ENCODE assay signal across 26 cellular contexts in genomic region chr20:4533734-4534133, GRCh38.
"Had no signal": no experiment of that assay in that cellular context is flagged by ENCODE, and none has a peak within 500 bp of the region (broad histone marks: within the 10 kb centered on the region; RNA-seq: fewer than 3 reads in every experiment).

No MANE protein-coding gene starts in this region.

- H3K79me2 ChIP-seq: hepatocyte, parathyroid adenoma had no signal

- H3K27ac ChIP-seq: colonic mucosa, epithelial cell of prostate, foreskin keratinocyte, gastroesophageal sphincter, heart left ventricle, hepatocyte, left lung, parathyroid adenoma, spleen, thoracic aorta, upper lobe of left lung had no signal

- H3K4me1 ChIP-seq: colonic mucosa, foreskin keratinocyte, gastroesophageal sphincter, heart left ventricle, left lung, parathyroid adenoma, spleen, tibial nerve, upper lobe of left lung had no signal

- H3K36me3 Mint-ChIP-seq: stimulated activated memory B cell treated with anti-CD40 and anti-IgM and Interleukin-4, amounts not matched to agents 10 μg/mL and 1 μg/mL and 100 μg/mL, for 72 hours had no signal

- H3K9ac ChIP-seq: parathyroid adenoma had no signal

- ATAC-seq: esophagus mucosa; foreskin keratinocyte; gastroesophageal sphincter; heart left ventricle; left lung; naive thymus-derived CD8-positive, alpha-beta T cell; sciatic nerve; stimulated activated memory B cell treated with anti-CD40 and anti-IgM and Interleukin-4, amounts not matched to agents 10 μg/mL and 1 μg/mL and 100 μg/mL, for 72 hours; stimulated activated naive CD8-positive, alpha-beta T cell treated with anti-CD3 and anti-CD28 coated beads, Interleukin-15, Interleukin-2, amounts not matched to agents 100 U/mL and 50 U/mL, for 24 hours had no signal

- H3K4me2 ChIP-seq: hepatocyte had no signal

- H3K4me1 Mint-ChIP-seq: endodermal cell; nephron progenitor cell; stimulated activated memory B cell treated with anti-CD40 and anti-IgM and Interleukin-4, amounts not matched to agents 10 μg/mL and 1 μg/mL and 100 μg/mL, for 72 hours had no signal

- H3K4me3 ChIP-seq: colonic mucosa, gastroesophageal sphincter, heart left ventricle, hepatocyte, left lung, spleen, thoracic aorta, tibial nerve, upper lobe of left lung had no signal

- DNase-seq: colonic mucosa; effector CD8-positive, alpha-beta T cell; endodermal cell; foreskin keratinocyte; heart left ventricle; kidney; left lung; naive thymus-derived CD8-positive, alpha-beta T cell; nephron progenitor cell; occipital lobe; spleen; stimulated activated CD4-positive, alpha-beta T cell treated with anti-CD3 and anti-CD28 coated beads, Interleukin-4, amount 100 ng/mL, for 4 hours; stimulated activated naive CD8-positive, alpha-beta T cell treated with anti-CD3 and anti-CD28 coated beads, Interleukin-15, Interleukin-2, amounts not matched to agents 100 U/mL and 50 U/mL, for 24 hours; substantia nigra; upper lobe of left lung had no signal

- H3K27me3 ChIP-seq: colonic mucosa, gastroesophageal sphincter, hepatocyte, tibial nerve, upper lobe of left lung had no signal

- H2AFZ ChIP-seq: hepatocyte, parathyroid adenoma had no signal

- H3K36me3 ChIP-seq: colonic mucosa, gastroesophageal sphincter, heart left ventricle, left lung, spleen, thoracic aorta, tibial nerve, upper lobe of left lung had no signal

- H3K9me3 Mint-ChIP-seq: endodermal cell had no signal

- H3K27ac Mint-ChIP-seq: dendritic cell treated with granulocyte-macrophage colony-stimulating factor and Interleukin-4, amounts not matched to agents 40 ng/mL and 50 ng/mL, for 4 days; endodermal cell; naive thymus-derived CD8-positive, alpha-beta T cell; nephron progenitor cell; progenitor cell of endocrine pancreas; stimulated activated memory B cell treated with anti-CD40 and anti-IgM and Interleukin-4, amounts not matched to agents 10 μg/mL and 1 μg/mL and 100 μg/mL, for 72 hours had no signal

- H3K9me3 ChIP-seq: colonic mucosa, gastroesophageal sphincter, left lung, thoracic aorta had no signal

- H3K4me3 Mint-ChIP-seq: dendritic cell treated with granulocyte-macrophage colony-stimulating factor and Interleukin-4, amounts not matched to agents 40 ng/mL and 50 ng/mL, for 4 days; endodermal cell; naive thymus-derived CD8-positive, alpha-beta T cell; nephron progenitor cell; stimulated activated memory B cell treated with anti-CD40 and anti-IgM and Interleukin-4, amounts not matched to agents 10 μg/mL and 1 μg/mL and 100 μg/mL, for 72 hours had no signal
